In genomic region chrX:130110379-130111219, GRCh38 we compare ENCODE assay signal across 8 cellular contexts. TPM values are rescaled to one million over a fixed set of nuclear protein-coding genes. Genes with fewer than 3 reads are reported as not detected.
DNase-seq lines count a peak whose midpoint lies in the region; ATAC-seq and TF ChIP-seq lines count a peak whose summit lies in the region.

TSS of gene ELF4 (minus strand) at chrX:130110497. CDS start at chrX:130081330, 29,167 bp downstream.

- H3K27ac ChIP-seq in DOHH2 (ENCODE audit: low read depth, low read length) (peak within 1 kb of the TSS; percentile 80), dorsolateral prefrontal cortex (peak within 1 kb of the TSS in 25 of 59 donors; percentile 2 to 71 (median 47))

- peak; percentile 44 for ATAC-seq in GM21717 (IDR thresholded peaks at IDR 0.05; ENCODE audit: unreplicated experiment)
- ATAC-seq in activated CD4-positive, alpha-beta T cell treated with anti-CD3 and anti-CD28 coated beads for 36 hours = peak; percentile 68
- peak; percentile 61 for ATAC-seq in memory B cell (ENCODE audit: low read depth)
- ATAC-seq in stimulated activated naive CD8-positive, alpha-beta T cell treated with anti-CD3 and anti-CD28 coated beads, Interleukin-15, amount 100 ng/mL, for 72 hours = peak; percentile 73
- ATAC-seq in HG02970 (IDR thresholded peaks at IDR 0.05; ENCODE audit: low FRiP score, unreplicated experiment) = no peak

- no peaks in the 10 kb centered on the region for H3F3A ChIP-seq in DOHH2 (ENCODE audit: control insufficient read depth, insufficient read depth)

- no peaks in the 10 kb centered on the region for H3K9me3 ChIP-seq in DOHH2 (ENCODE audit: control insufficient read depth, insufficient read depth, low read length)

- H3K27me3 ChIP-seq in DOHH2 (ENCODE audit: control insufficient read depth, low read length) (no peaks in the 10 kb centered on the region), dorsolateral prefrontal cortex (peaks cover 0 to 72% (median 14%) of the 10 kb centered on the region in 45 donors)

- H3K36me3 ChIP-seq in DOHH2 (ENCODE audit: control insufficient read depth, low read length) = peaks cover 7% of the 10 kb centered on the region

- peak within 1 kb of the TSS; percentile 91 for H3K27ac Mint-ChIP-seq in activated CD4-positive, alpha-beta T cell treated with anti-CD3 and anti-CD28 coated beads for 36 hours
- peak within 1 kb of the TSS; percentile 87 for H3K27ac Mint-ChIP-seq in memory B cell
- peak within 1 kb of the TSS; percentile 87 to 93 for H3K27ac Mint-ChIP-seq in stimulated activated naive CD8-positive, alpha-beta T cell treated with anti-CD3 and anti-CD28 coated beads, Interleukin-15, amount 100 ng/mL, for 72 hours

- H3K4me1 Mint-ChIP-seq in activated CD4-positive, alpha-beta T cell treated with anti-CD3 and anti-CD28 coated beads for 36 hours = peaks cover 46% of the 10 kb centered on the region
- peaks cover 17% of the 10 kb centered on the region for H3K4me1 Mint-ChIP-seq in memory B cell
- peaks cover 58% of the 10 kb centered on the region for H3K4me1 Mint-ChIP-seq in stimulated activated naive CD8-positive, alpha-beta T cell treated with anti-CD3 and anti-CD28 coated beads, Interleukin-15, amount 100 ng/mL, for 72 hours

- no peaks in the 10 kb centered on the region for H3K9me3 Mint-ChIP-seq in activated CD4-positive, alpha-beta T cell treated with anti-CD3 and anti-CD28 coated beads for 36 hours (ENCODE audit: low read depth)
- H3K9me3 Mint-ChIP-seq in memory B cell = no peaks in the 10 kb centered on the region
- H3K9me3 Mint-ChIP-seq in stimulated activated naive CD8-positive, alpha-beta T cell treated with anti-CD3 and anti-CD28 coated beads, Interleukin-15, amount 100 ng/mL, for 72 hours = no peaks in the 10 kb centered on the region

- peak within 1 kb of the TSS; percentile 79 for H3K4me3 ChIP-seq in DOHH2 (ENCODE audit: low read length)
- H3K4me3 ChIP-seq in dorsolateral prefrontal cortex = peak within 1 kb of the TSS in 57 of 59 donors; percentile 17 to 67 (median 52)

- no peaks in the 10 kb centered on the region for H3K9me2 ChIP-seq in DOHH2 (replicated peaks; ENCODE audit: control insufficient read depth, low read length)

- peak within 1 kb of the TSS; percentile 92 for H3K4me3 Mint-ChIP-seq in activated CD4-positive, alpha-beta T cell treated with anti-CD3 and anti-CD28 coated beads for 36 hours
- H3K4me3 Mint-ChIP-seq in memory B cell = peak within 1 kb of the TSS; percentile 96
- peak within 1 kb of the TSS; percentile 89 to 94 for H3K4me3 Mint-ChIP-seq in stimulated activated naive CD8-positive, alpha-beta T cell treated with anti-CD3 and anti-CD28 coated beads, Interleukin-15, amount 100 ng/mL, for 72 hours

- peaks cover 2% of the 10 kb centered on the region for H3K36me3 Mint-ChIP-seq in activated CD4-positive, alpha-beta T cell treated with anti-CD3 and anti-CD28 coated beads for 36 hours (ENCODE audit: low read depth)
- H3K36me3 Mint-ChIP-seq in memory B cell = peaks cover 3% of the 10 kb centered on the region

- H3K27me3 Mint-ChIP-seq in activated CD4-positive, alpha-beta T cell treated with anti-CD3 and anti-CD28 coated beads for 36 hours = no peaks in the 10 kb centered on the region
- no peaks in the 10 kb centered on the region for H3K27me3 Mint-ChIP-seq in memory B cell
- no peaks in the 10 kb centered on the region for H3K27me3 Mint-ChIP-seq in stimulated activated naive CD8-positive, alpha-beta T cell treated with anti-CD3 and anti-CD28 coated beads, Interleukin-15, amount 100 ng/mL, for 72 hours

- POLR2A ChIA-PET in activated CD4-positive, alpha-beta T cell treated with anti-CD3 and anti-CD28 coated beads for 36 hours (lab: Charles Lee) = no interaction called here

- peaks cover 3% of the 10 kb centered on the region; the same call in 1 of the 2 replicates for H4K20me1 ChIP-seq in DOHH2 (ENCODE audit: control insufficient read depth, insufficient read depth, low read depth, low read length)

- peaks cover 20% of the 10 kb centered on the region for H3K4me1 ChIP-seq in DOHH2 (ENCODE audit: control insufficient read depth, low read length)

- H3K79me2 ChIP-seq in DOHH2 (ENCODE audit: control insufficient read depth, low read length) = peaks cover 46% of the 10 kb centered on the region

- CTCF ChIA-PET in activated CD4-positive, alpha-beta T cell treated with anti-CD3 and anti-CD28 coated beads for 36 hours (lab: Charles Lee) = no interaction called here

- peak within 1 kb of the TSS; percentile 89 for H3K4me2 ChIP-seq in DOHH2 (ENCODE audit: low read length)

- DNase-seq in NCI-H1105 (lab: John Stamatoyannopoulos, UW) (peak; percentile 27), dorsolateral prefrontal cortex (no peak), memory B cell (ENCODE audit: low spot score in 2 of 2) (peak in 1 of 2 donors; percentile 29)
- peak; percentile 77 for DNase-seq in activated CD4-positive, alpha-beta T cell treated with anti-CD3 and anti-CD28 coated beads for 36 hours
- peak; percentile 35 to 42 for DNase-seq in stimulated activated naive CD8-positive, alpha-beta T cell treated with anti-CD3 and anti-CD28 coated beads, Interleukin-15, amount 100 ng/mL, for 72 hours

- no peak for TF ChIP-seq CTCF in DOHH2 (IDR thresholded peaks at IDR 0.05; ENCODE audit: low read depth, low read length, poor library complexity, severe bottlenecking)
- peak in 2 of 56 donors; percentile 10 to 26 for TF ChIP-seq CTCF in dorsolateral prefrontal cortex (IDR thresholded peaks at IDR 0.05 in 54 of 56, conservative IDR thresholded peaks at IDR 0.05 in 2 of 56; ENCODE audit: low read depth in 1 of 56, partially characterized antibody in 56 of 56)

- intact Hi-C loops in activated CD4-positive, alpha-beta T cell treated with anti-CD3 and anti-CD28 coated beads for 36 hours (cut with DNase I, micrococcal nuclease) = loop anchor here in 1 of 2 experiments (1.0 to 2.0 kb wide), 3 partner anchors 10 to 62 kb away; no protein-coding TSS in a partner anchor
- intact Hi-C loops in dorsolateral prefrontal cortex (cut with DNase I) = no loop called here

RNA-seq across cellular contexts. Expression of gene ELF4, which starts in this region (rescaled TPM):
- total RNA-seq in activated CD4-positive, alpha-beta T cell treated with anti-CD3 and anti-CD28 coated beads for 36 hours = 10 to 100 TPM; 23.9 to 27.5 TPM
- 1 to 10 TPM in 98 of 120 experiments, under 1 TPM in 22; 0.33 to 3.6 (median 1.6) TPM for total RNA-seq in dorsolateral prefrontal cortex

Comparison
In these comparisons a context has a peak if more than half of its experiments do, and no peak if none do; other contexts are left out.
1. RNA of gene ELF4 (total RNA-seq): 23.9 to 27.5 TPM in activated CD4-positive, alpha-beta T cell treated with anti-CD3 and anti-CD28 coated beads for 36 hours; 0.33 to 3.6 TPM in dorsolateral prefrontal cortex; every median in the first group is over 4 times any median in the second.
2. DNase-seq: peak in NCI-H1105 (single experiment), activated CD4-positive, alpha-beta T cell treated with anti-CD3 and anti-CD28 coated beads for 36 hours (single experiment) and stimulated activated naive CD8-positive, alpha-beta T cell treated with anti-CD3 and anti-CD28 coated beads, Interleukin-15, amount 100 ng/mL, for 72 hours (2 of 2); none in dorsolateral prefrontal cortex (0 of 10).
3. Peak in every context shown above with its lines, with median percentiles within 50 percentile points of each other: H3K27ac Mint-ChIP-seq and H3K4me3 Mint-ChIP-seq.